Comparison of ENCODE assay signal across 8 cellular contexts in the genomic region with DNA sequence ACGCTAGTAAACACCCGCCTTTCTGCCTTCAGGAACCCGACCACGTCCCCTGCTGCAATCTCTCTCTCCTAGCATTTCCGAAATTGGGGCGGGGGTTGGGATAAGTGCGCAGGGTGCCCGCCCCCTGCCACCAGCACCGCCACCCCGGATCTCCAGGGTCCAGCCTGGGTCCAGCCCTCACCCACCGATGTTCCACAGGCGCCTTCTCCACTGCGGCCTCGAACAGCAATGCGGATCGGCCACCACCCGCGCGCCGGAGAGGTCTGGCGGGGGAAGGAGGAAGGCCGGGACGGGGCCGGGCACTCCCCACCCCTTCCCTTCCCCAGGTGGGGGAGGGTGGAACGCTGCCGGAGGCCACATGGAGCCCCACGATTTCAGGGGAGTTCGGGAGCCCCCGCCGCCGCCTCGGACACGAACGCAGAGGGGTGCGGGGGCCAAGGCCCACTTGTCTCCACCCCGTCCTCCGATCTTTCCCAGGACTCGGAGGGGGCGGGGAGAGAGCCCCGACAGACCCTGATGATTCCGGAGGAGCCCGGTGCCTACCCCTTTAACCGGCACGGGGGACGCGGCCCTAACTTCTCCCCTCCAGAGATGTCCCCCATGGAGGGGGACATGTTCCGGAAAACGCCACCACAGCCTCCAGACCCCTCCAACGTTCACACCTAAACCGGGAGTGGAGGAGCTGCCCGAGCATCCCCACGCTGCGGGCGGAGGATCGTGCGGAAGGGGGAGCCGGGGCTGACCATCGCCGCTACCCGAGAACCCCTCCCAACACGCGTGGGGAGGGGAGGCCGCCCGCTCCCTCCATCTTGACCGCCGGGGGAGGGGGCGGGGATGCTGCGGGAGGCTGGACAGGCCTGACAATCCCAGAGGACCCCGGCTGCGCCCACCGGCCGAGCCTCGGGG. TPM values are rescaled to one million over a fixed set of nuclear protein-coding genes. Genes with fewer than 3 reads are reported as not detected.
DNase-seq lines count a peak whose midpoint lies in the region; ATAC-seq and TF ChIP-seq lines count a peak whose summit lies in the region.

No MANE protein-coding gene starts in this region.

- intact Hi-C loops in activated T-helper 2 cell treated with anti-CD3 and anti-CD28 coated beads, Interferon-gamma antibody, Interleukin-2, Interleukin-4, amounts not matched to agents 10 μg/mL and 5 μg/mL and 100 μg/mL, durations not matched to agents 14 hours and 24 hours and 36 hours (cut with micrococcal nuclease), result loop anchor here (5.0 kb wide), 3 partner anchors 51 to 191 kb away; partner anchors contain the start of genes ACAD10, BRAP and SH2B3
- intact Hi-C loops in natural killer cell (cut with micrococcal nuclease) (loop anchor here (2.0 kb wide), 1 partner anchor 89 kb away; the partner anchor contains the start of gene ACAD10), transverse colon (cut with DNase I; ENCODE audit: low total_unique reads) (no loop called here)

- peak; percentile 1 for ATAC-seq in HG02571 (IDR thresholded peaks at IDR 0.05; ENCODE audit: unreplicated experiment)
- peak in 1 of 3 donors; percentile 15 for ATAC-seq in natural killer cell

- H3K36me3 Mint-ChIP-seq in activated T-helper 2 cell treated with anti-CD3 and anti-CD28 coated beads, Interferon-gamma antibody, Interleukin-2, Interleukin-4, amounts not matched to agents 10 μg/mL and 5 μg/mL and 100 μg/mL, durations not matched to agents 14 hours and 24 hours and 36 hours (ENCODE audit: low read depth), result peaks cover 6% of the 10 kb centered on the region
- no peaks in the 10 kb centered on the region for H3K36me3 Mint-ChIP-seq in natural killer cell

- POLR2A ChIA-PET in GM10248 (lab: Yijun Ruan, JAX), result no interaction called here

- peak overlapping the region; percentile 89 for H3K4me3 Mint-ChIP-seq in activated T-helper 2 cell treated with anti-CD3 and anti-CD28 coated beads, Interferon-gamma antibody, Interleukin-2, Interleukin-4, amounts not matched to agents 10 μg/mL and 5 μg/mL and 100 μg/mL, durations not matched to agents 14 hours and 24 hours and 36 hours (ENCODE audit: low read depth)
- H3K4me3 Mint-ChIP-seq in natural killer cell, result peak overlapping the region; percentile 91

- H3K4me3 ChIP-seq in NT2/D1 (ENCODE audit: insufficient read length, low read depth) (peak overlapping the region; percentile 99), fibroblast of pulmonary artery (replicated peaks; ENCODE audit: low read depth, low read length) (peak overlapping the region; percentile 88), transverse colon (peak overlapping the region; percentile 85 to 100 (median 98))

- H3K9ac ChIP-seq in NT2/D1 (ENCODE audit: insufficient read length, low read depth), result peak overlapping the region; percentile 98

- H3K36me3 ChIP-seq in NT2/D1 (ENCODE audit: insufficient read depth, insufficient read length, low read length) (peaks cover 4% of the 10 kb centered on the region), transverse colon (no peaks in the 10 kb centered on the region)

- DNase-seq in GM10248 (ENCODE audit: extremely low spot score), result peak; percentile 55
- DNase-seq in NT2/D1 (ENCODE audit: low read depth, low spot score), result no peak
- DNase-seq in activated T-helper 2 cell treated with anti-CD3 and anti-CD28 coated beads, Interferon-gamma antibody, Interleukin-2, Interleukin-4, amounts not matched to agents 10 μg/mL and 5 μg/mL and 100 μg/mL, durations not matched to agents 14 hours and 24 hours and 36 hours (ENCODE audit: low spot score), result peak; percentile 16
- DNase-seq in fibroblast of pulmonary artery (ENCODE audit: low read depth), result peak; percentile 49
- peak; percentile 32 for DNase-seq in natural killer cell
- peak; percentile 58 for DNase-seq in transverse colon
- no peak for DNase-seq in cerebellar nuclear complex (lab: John Stamatoyannopoulos, UW)

- no peaks in the 10 kb centered on the region for H3K27me3 Mint-ChIP-seq in activated T-helper 2 cell treated with anti-CD3 and anti-CD28 coated beads, Interferon-gamma antibody, Interleukin-2, Interleukin-4, amounts not matched to agents 10 μg/mL and 5 μg/mL and 100 μg/mL, durations not matched to agents 14 hours and 24 hours and 36 hours (ENCODE audit: low read depth)
- H3K27me3 Mint-ChIP-seq in natural killer cell (ENCODE audit: low read depth in 2 of 2), result no peaks in the 10 kb centered on the region

- in situ Hi-C loops in transverse colon (cut with MboI; ENCODE audit: low pct_ligation_motif_present in 1 of 4, low pct_unique_long_range_greater_than_20kb in 1 of 4, low sequenced_read_pairs in 3 of 4), result no loop called here

- 1% methylated on average over 39 of the region's 73 CpGs; no CpG with 5 or more reads in 1 of the 2 donors for WGBS in transverse colon (ENCODE audit: low coverage in 1 of 2), 2 donors

- H3K9me3 ChIP-seq in NT2/D1 (ENCODE audit: insufficient read depth, low read length) (no peaks in the 10 kb centered on the region), transverse colon (no peaks in the 10 kb centered on the region)

- H3K4me1 ChIP-seq in NT2/D1 (ENCODE audit: insufficient read depth, insufficient read length) (no peaks in the 10 kb centered on the region), transverse colon (peaks cover 9 to 51% (median 35%) of the 10 kb centered on the region in 4 donors)

- peak overlapping the region; percentile 70 for H3K27ac Mint-ChIP-seq in activated T-helper 2 cell treated with anti-CD3 and anti-CD28 coated beads, Interferon-gamma antibody, Interleukin-2, Interleukin-4, amounts not matched to agents 10 μg/mL and 5 μg/mL and 100 μg/mL, durations not matched to agents 14 hours and 24 hours and 36 hours
- peak overlapping the region; percentile 76 to 79 for H3K27ac Mint-ChIP-seq in natural killer cell

- no peak for TF ChIP-seq CTCF in GM10248 (IDR thresholded peaks at IDR 0.05; ENCODE audit: control extremely low read depth, extremely low read depth, low read depth, missing control alignments)
- no peak for TF ChIP-seq CTCF in fibroblast of pulmonary artery (IDR thresholded peaks at IDR 0.05; ENCODE audit: low read length, missing control alignments)
- no peak for TF ChIP-seq CTCF in natural killer cell (IDR thresholded peaks at IDR 0.05)
- no peak for TF ChIP-seq CTCF in transverse colon (IDR thresholded peaks at IDR 0.05)

- CTCF ChIA-PET in GM10248 (lab: Yijun Ruan, JAX), result no interaction called here

- TF ChIP-seq EP300 in transverse colon (IDR thresholded peaks at IDR 0.05; ENCODE audit: low read depth), result no peak

- H3K9me3 Mint-ChIP-seq in activated T-helper 2 cell treated with anti-CD3 and anti-CD28 coated beads, Interferon-gamma antibody, Interleukin-2, Interleukin-4, amounts not matched to agents 10 μg/mL and 5 μg/mL and 100 μg/mL, durations not matched to agents 14 hours and 24 hours and 36 hours, result no peaks in the 10 kb centered on the region
- H3K9me3 Mint-ChIP-seq in natural killer cell, result no peaks in the 10 kb centered on the region

- H3K4me1 Mint-ChIP-seq in activated T-helper 2 cell treated with anti-CD3 and anti-CD28 coated beads, Interferon-gamma antibody, Interleukin-2, Interleukin-4, amounts not matched to agents 10 μg/mL and 5 μg/mL and 100 μg/mL, durations not matched to agents 14 hours and 24 hours and 36 hours (ENCODE audit: low read depth), result peaks cover 24% of the 10 kb centered on the region
- H3K4me1 Mint-ChIP-seq in natural killer cell, result peaks cover 30 to 38% of the 10 kb centered on the region in 2 donors

- H3K27me3 ChIP-seq in NT2/D1 (ENCODE audit: insufficient read depth, insufficient read length) (no peaks in the 10 kb centered on the region), transverse colon (no peaks in the 10 kb centered on the region)

- peak overlapping the region; percentile 98 to 100 (median 98) for H3K27ac ChIP-seq in transverse colon

- TF ChIP-seq POLR2A in transverse colon (IDR thresholded peaks at IDR 0.05), result peak; percentile 33

RNA-seq across cellular contexts. Expression of gene ATXN2, which starts 1.1 kb away (rescaled TPM):
- 51.6 and 52.6 TPM in 2 replicates for total RNA-seq in activated T-helper 2 cell treated with anti-CD3 and anti-CD28 coated beads, Interferon-gamma antibody, Interleukin-2, Interleukin-4, amounts not matched to agents 10 μg/mL and 5 μg/mL and 100 μg/mL, durations not matched to agents 14 hours and 24 hours and 36 hours
- total RNA-seq in natural killer cell, result 10 to 100 TPM; 44.9 to 56.5 (median 51.5) TPM
- 10 to 100 TPM; 50.2 to 95.5 (median 83.2) TPM for total RNA-seq in transverse colon

Comparison
In these comparisons a context has a peak if more than half of its experiments do, and no peak if none do; other contexts are left out.
1. DNase-seq: peak in GM10248 (single experiment), activated T-helper 2 cell treated with anti-CD3 and anti-CD28 coated beads, Interferon-gamma antibody, Interleukin-2, Interleukin-4, amounts not matched to agents 10 μg/mL and 5 μg/mL and 100 μg/mL, durations not matched to agents 14 hours and 24 hours and 36 hours (single experiment), fibroblast of pulmonary artery (single experiment), natural killer cell (single experiment) and transverse colon (single experiment); none in NT2/D1 (single experiment) and cerebellar nuclear complex (0 of 2).
2. Peak in every context shown above with its lines, with median percentiles within 50 percentile points of each other: H3K4me3 ChIP-seq.